In the genomic region with DNA sequence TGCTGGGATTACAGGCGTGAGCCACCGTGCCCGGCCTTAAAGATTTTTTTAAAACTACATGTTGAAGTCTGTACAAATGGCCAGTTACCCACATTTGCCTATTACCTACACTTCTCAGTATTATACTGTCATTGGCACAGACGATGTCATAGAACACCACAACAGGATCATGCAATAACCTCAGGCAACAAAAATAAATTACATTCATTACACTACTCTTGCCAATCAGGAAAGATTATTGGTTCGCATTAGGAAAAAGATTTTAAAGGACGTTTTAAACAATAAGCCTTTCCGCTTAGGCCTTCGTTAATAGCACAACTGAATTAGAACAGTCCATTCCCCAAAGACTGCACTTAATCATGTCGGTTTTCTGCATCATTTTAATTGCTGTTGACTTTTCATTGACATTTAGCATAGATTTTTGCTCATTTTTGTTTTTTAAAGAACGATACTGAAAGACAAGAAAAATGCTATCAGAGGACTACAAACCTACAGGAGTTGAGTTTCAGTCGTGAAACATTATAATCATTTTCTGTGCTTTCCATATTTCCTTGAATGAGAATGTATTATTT, we compare ENCODE assay signal across 8 cellular contexts. TPM values are rescaled to one million over a fixed set of nuclear protein-coding genes. Genes with fewer than 3 reads are reported as not detected.
DNase-seq lines count a peak whose midpoint lies in the region; ATAC-seq, FAIRE-seq and TF ChIP-seq lines count a peak whose summit lies in the region.

No MANE protein-coding gene starts in this region.

- no peaks in the 10 kb centered on the region for H3K9me3 Mint-ChIP-seq in activated T-cell treated with anti-CD3 and anti-CD28 coated beads, Interleukin-2, amount 50 U/mL, for 72 hours
- no peaks in the 10 kb centered on the region for H3K9me3 Mint-ChIP-seq in activated CD4-positive, alpha-beta memory T cell treated with anti-CD3 and anti-CD28 coated beads, Interleukin-2, amount 10 ng/mL, durations not matched to agents 7 days and 5 days

- no peak for DNase-seq in activated T-cell treated with anti-CD3 and anti-CD28 coated beads, Interleukin-2, amount 50 U/mL, for 72 hours
- DNase-seq in activated T-cell treated with anti-CD3 and anti-CD28 coated beads for 4 hours (no peak), kidney (no peak), tibial artery (no peak), globus pallidus (ENCODE audit: low spot score) (no peak)
- DNase-seq in activated CD4-positive, alpha-beta memory T cell treated with anti-CD3 and anti-CD28 coated beads, Interleukin-2, amount 10 ng/mL, durations not matched to agents 7 days and 5 days = no peak

- CTCF ChIA-PET in activated CD4-positive, alpha-beta memory T cell treated with anti-CD3 and anti-CD28 coated beads, Interleukin-2, amount 10 ng/mL, durations not matched to agents 7 days and 5 days (lab: Charles Lee) = no interaction called here

- intact Hi-C loops in kidney (cut with DNase I) (no loop called here), tibial artery (cut with DNase I; ENCODE audit: low total_unique reads) (loop anchor here (10.0 kb wide), 1 partner anchor 106 kb away; the partner anchor contains the start of gene FILIP1)

- POLR2A ChIA-PET in activated CD4-positive, alpha-beta memory T cell treated with anti-CD3 and anti-CD28 coated beads, Interleukin-2, amount 10 ng/mL, durations not matched to agents 7 days and 5 days (lab: Charles Lee) = interaction anchor here (1.0 to 3.2 kb wide), 6 partner anchors 12 to 357 kb away, joined by 3 to 49 read pairs (median 15); partner anchors contain the start of genes COX7A2 and TMEM30A

- peak overlapping the region; percentile 59 to 96 for H3K9ac ChIP-seq in kidney (ENCODE audit: low read length in 2 of 2)

- H3K4me1 Mint-ChIP-seq in activated T-cell treated with anti-CD3 and anti-CD28 coated beads, Interleukin-2, amount 50 U/mL, for 72 hours (ENCODE audit: low read depth) = peaks cover 58% of the 10 kb centered on the region
- peaks cover 44% of the 10 kb centered on the region for H3K4me1 Mint-ChIP-seq in activated CD4-positive, alpha-beta memory T cell treated with anti-CD3 and anti-CD28 coated beads, Interleukin-2, amount 10 ng/mL, durations not matched to agents 7 days and 5 days

- H3K36me3 Mint-ChIP-seq in activated T-cell treated with anti-CD3 and anti-CD28 coated beads, Interleukin-2, amount 50 U/mL, for 72 hours (ENCODE audit: insufficient read depth in 2 of 2) = peaks cover 8 to 10% of the 10 kb centered on the region in 2 donors
- H3K36me3 Mint-ChIP-seq in activated CD4-positive, alpha-beta memory T cell treated with anti-CD3 and anti-CD28 coated beads, Interleukin-2, amount 10 ng/mL, durations not matched to agents 7 days and 5 days (ENCODE audit: low read depth) = peaks cover 21% of the 10 kb centered on the region

- no peaks in the 10 kb centered on the region for H3K9me3 ChIP-seq in kidney (ENCODE audit: control insufficient read depth in 1 of 2, low read length in 2 of 2)
- H3K9me3 ChIP-seq in tibial artery = no peaks in the 10 kb centered on the region

- H3K4me1 ChIP-seq in kidney (ENCODE audit: control insufficient read depth in 1 of 2, insufficient read depth in 1 of 2, low read depth in 1 of 2, low read length in 2 of 2) = peaks cover 0 to 4% of the 10 kb centered on the region in 2 donors
- H3K4me1 ChIP-seq in tibial artery = peaks cover 0 to 69% (median 24%) of the 10 kb centered on the region in 4 donors

- H3K27me3 Mint-ChIP-seq in activated T-cell treated with anti-CD3 and anti-CD28 coated beads, Interleukin-2, amount 50 U/mL, for 72 hours (ENCODE audit: low read depth) = no peaks in the 10 kb centered on the region
- H3K27me3 Mint-ChIP-seq in activated CD4-positive, alpha-beta memory T cell treated with anti-CD3 and anti-CD28 coated beads, Interleukin-2, amount 10 ng/mL, durations not matched to agents 7 days and 5 days = no peaks in the 10 kb centered on the region

- peak; percentile 45 for FAIRE-seq in kidney (lab: Jason Lieb, UNC)

- no peak for ATAC-seq in activated T-cell treated with anti-CD3 and anti-CD28 coated beads, Interleukin-2, amount 50 U/mL, for 72 hours (replicated peaks in 1 of 2)
- no peak for ATAC-seq in GM18519 (IDR thresholded peaks at IDR 0.05; ENCODE audit: low FRiP score, unreplicated experiment)
- no peak for ATAC-seq in HG02642 (IDR thresholded peaks at IDR 0.05; ENCODE audit: poor library complexity, unreplicated experiment)

- peak overlapping the region; percentile 96 for H3K27ac Mint-ChIP-seq in activated T-cell treated with anti-CD3 and anti-CD28 coated beads, Interleukin-2, amount 50 U/mL, for 72 hours
- peak overlapping the region; percentile 73 for H3K27ac Mint-ChIP-seq in activated CD4-positive, alpha-beta memory T cell treated with anti-CD3 and anti-CD28 coated beads, Interleukin-2, amount 10 ng/mL, durations not matched to agents 7 days and 5 days

- peak overlapping the region in 1 of 2 donors; percentile 63 for H3K27ac ChIP-seq in kidney (ENCODE audit: low read depth in 2 of 2, low read length in 2 of 2)
- peak overlapping the region; percentile 97 to 99 for H3K27ac ChIP-seq in tibial artery

- H3K4me3 ChIP-seq in kidney (ENCODE audit: low read length in 2 of 2) = peak overlapping the region; percentile 32 to 80
- peak overlapping the region; percentile 86 to 89 for H3K4me3 ChIP-seq in tibial artery

- H3K36me3 ChIP-seq in kidney (ENCODE audit: control insufficient read depth in 1 of 2, insufficient read depth in 2 of 2, low read length in 2 of 2) = no peaks in the 10 kb centered on the region
- H3K36me3 ChIP-seq in tibial artery = no peaks in the 10 kb centered on the region

- H3K27me3 ChIP-seq in tibial artery = no peaks in the 10 kb centered on the region

- peak overlapping the region; percentile 97 to 98 for H3K4me3 Mint-ChIP-seq in activated T-cell treated with anti-CD3 and anti-CD28 coated beads, Interleukin-2, amount 50 U/mL, for 72 hours
- peak overlapping the region; percentile 46 for H3K4me3 Mint-ChIP-seq in activated CD4-positive, alpha-beta memory T cell treated with anti-CD3 and anti-CD28 coated beads, Interleukin-2, amount 10 ng/mL, durations not matched to agents 7 days and 5 days

- TF ChIP-seq CTCF in kidney (IDR thresholded peaks at IDR 0.05; ENCODE audit: borderline replicate concordance, extremely low read depth, insufficient read depth) (no peak), tibial artery (IDR thresholded peaks at IDR 0.05) (no peak)

RNA-seq across cellular contexts. Expression of gene SENP6, which starts 0.9 kb away (rescaled TPM):
- total RNA-seq in activated T-cell treated with anti-CD3 and anti-CD28 coated beads, Interleukin-2, amount 50 U/mL, for 72 hours = 10 to 100 TPM; 99.4 to 99.7 TPM
- total RNA-seq in activated CD4-positive, alpha-beta memory T cell treated with anti-CD3 and anti-CD28 coated beads, Interleukin-2, amount 10 ng/mL, durations not matched to agents 7 days and 5 days = 10 to 100 TPM; 58.6 to 59.2 TPM
- total RNA-seq in kidney = 99.3 TPM
- 28.8 TPM for polyA plus RNA-seq in kidney (ENCODE audit: insufficient read depth, low read depth, low replicate concordance)
